Comparison of ENCODE assay signal across 21 cellular contexts in the genomic region with DNA sequence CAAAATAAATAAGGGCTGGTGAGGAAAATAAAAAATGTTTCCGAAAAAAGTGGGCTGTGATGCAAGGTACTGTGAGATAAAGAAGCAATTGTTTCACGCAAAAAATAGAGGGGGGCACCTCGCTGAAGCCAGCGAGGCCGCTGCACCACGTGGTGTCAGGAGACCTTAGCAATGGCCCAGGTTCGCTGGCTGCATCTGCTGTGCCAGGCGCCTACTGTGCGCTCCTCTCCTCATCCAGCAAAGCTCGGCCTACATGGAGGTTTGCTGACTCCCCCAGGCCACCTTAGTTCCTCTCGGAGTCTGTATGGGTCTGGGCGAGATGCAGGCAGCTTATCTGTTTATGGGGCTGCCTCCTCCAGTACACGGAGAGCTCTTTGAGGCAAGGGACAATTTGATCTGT.
A peak's percentile ranks its signal among the peaks of the same experiment; 100 is the strongest.
DNase-seq lines count a peak whose midpoint lies in the region; ATAC-seq and TF ChIP-seq lines count a peak whose summit lies in the region.
"Had no signal": no experiment of that assay in that cellular context is flagged by ENCODE, and none has a peak within 500 bp of the region (broad histone marks: within the 10 kb centered on the region; RNA-seq: fewer than 3 reads in every experiment).

No MANE protein-coding gene starts in this region.

- H3K36me3 ChIP-seq in testis (ENCODE audit: low read depth, missing control alignments): no peaks in the 10 kb centered on the region
- H3K36me3 ChIP-seq: BLaER1, HAP-1 had no signal

- no peak overlapping the region for H3K27ac ChIP-seq in testis
- H3K27ac ChIP-seq: 22Rv1, BLaER1, C4-2B had no signal

- peak; percentile 46; the same call in 1 of the 2 replicates for ATAC-seq in WTC11
- no peak for ATAC-seq in central memory CD8-positive, alpha-beta T cell (replicated peaks; ENCODE audit: extremely low read depth, poor library complexity, severe bottlenecking)
- ATAC-seq: GM23338 had no signal

- H3K4me3 Mint-ChIP-seq in activated CD4-positive, alpha-beta T cell treated with anti-CD3 and anti-CD28 coated beads, Interleukin-2, amount 10 ng/mL, durations not matched to agents 24 days and 14 days: no peak overlapping the region
- no peak overlapping the region for H3K4me3 Mint-ChIP-seq in WTC11
- H3K4me3 Mint-ChIP-seq in central memory CD8-positive, alpha-beta T cell: no peak overlapping the region
- no peak overlapping the region for H3K4me3 Mint-ChIP-seq in osteocyte (ENCODE audit: unreplicated experiment)
- H3K4me3 Mint-ChIP-seq: B cell; CD4-positive, alpha-beta T cell; CD8-positive, alpha-beta memory T cell; GM23338; HFFc6 had no signal

- intact Hi-C loops in activated CD4-positive, alpha-beta T cell treated with anti-CD3 and anti-CD28 coated beads, Interleukin-2, amount 10 ng/mL, durations not matched to agents 24 days and 14 days (cut with micrococcal nuclease): no loop called here
- intact Hi-C loops in testis (cut with DNase I; ENCODE audit: low total_unique reads): no loop called here

- TF ChIP-seq CTCF in WTC11 (IDR thresholded peaks at IDR 0.05) (no peak), testis (IDR thresholded peaks at IDR 0.05) (no peak), osteocyte (IDR thresholded peaks at IDR 0.05) (no peak)

- H3K9me3 Mint-ChIP-seq in activated CD4-positive, alpha-beta T cell treated with anti-CD3 and anti-CD28 coated beads, Interleukin-2, amount 10 ng/mL, durations not matched to agents 24 days and 14 days: peaks cover 4% of the 10 kb centered on the region
- no peaks in the 10 kb centered on the region for H3K9me3 Mint-ChIP-seq in WTC11
- no peaks in the 10 kb centered on the region for H3K9me3 Mint-ChIP-seq in central memory CD8-positive, alpha-beta T cell
- H3K9me3 Mint-ChIP-seq in osteocyte (ENCODE audit: unreplicated experiment): no peaks in the 10 kb centered on the region
- H3K9me3 Mint-ChIP-seq: CD4-positive, alpha-beta T cell; CD8-positive, alpha-beta memory T cell; GM23338; HFFc6 had no signal

- DNase-seq in activated CD4-positive, alpha-beta T cell treated with anti-CD3 and anti-CD28 coated beads, Interleukin-2, amount 10 ng/mL, durations not matched to agents 24 days and 14 days: no peak
- no peak for DNase-seq in activated CD4-positive, alpha-beta T cell treated with anti-CD3 and anti-CD28 coated beads for 4 hours
- DNase-seq in WTC11 (ENCODE audit: low spot score) (no peak), testis (peak; percentile 33), NCI-H446 (lab: John Stamatoyannopoulos, UW) (no peak), HuH-7 (ENCODE audit: low spot score) (no peak), osteocyte (ENCODE audit: extremely low spot score, unreplicated experiment) (no peak)
- DNase-seq in central memory CD8-positive, alpha-beta T cell (ENCODE audit: low spot score in 2 of 2): no peak
- DNase-seq: CD4-positive, alpha-beta T cell; CD8-positive, alpha-beta memory T cell; DMS 273 treated with DMSO at 0.1 percent for 48 hours; DMS79; EL; GDM1; HFFc6 had no signal

- peaks cover 33% of the 10 kb centered on the region for H3K4me1 Mint-ChIP-seq in activated CD4-positive, alpha-beta T cell treated with anti-CD3 and anti-CD28 coated beads, Interleukin-2, amount 10 ng/mL, durations not matched to agents 24 days and 14 days
- H3K4me1 Mint-ChIP-seq in WTC11 (no peaks in the 10 kb centered on the region), osteocyte (ENCODE audit: unreplicated experiment) (peaks cover 10% of the 10 kb centered on the region)
- H3K4me1 Mint-ChIP-seq in central memory CD8-positive, alpha-beta T cell: no peaks in the 10 kb centered on the region
- H3K4me1 Mint-ChIP-seq: GM23338 had no signal

- no peaks in the 10 kb centered on the region for H3K27me3 Mint-ChIP-seq in activated CD4-positive, alpha-beta T cell treated with anti-CD3 and anti-CD28 coated beads, Interleukin-2, amount 10 ng/mL, durations not matched to agents 24 days and 14 days
- no peaks in the 10 kb centered on the region for H3K27me3 Mint-ChIP-seq in WTC11 (ENCODE audit: low read depth)
- H3K27me3 Mint-ChIP-seq in central memory CD8-positive, alpha-beta T cell: no peaks in the 10 kb centered on the region
- H3K27me3 Mint-ChIP-seq in osteocyte (ENCODE audit: unreplicated experiment): no peaks in the 10 kb centered on the region
- H3K27me3 Mint-ChIP-seq: B cell; CD4-positive, alpha-beta T cell; CD8-positive, alpha-beta memory T cell had no signal

- POLR2A ChIA-PET in WTC11 (lab: Charles Lee): no interaction called here

- no peak for TF ChIP-seq POLR2A in testis (IDR thresholded peaks at IDR 0.05)

- H3K4me1 ChIP-seq in testis: no peaks in the 10 kb centered on the region

- H3K27me3 ChIP-seq in testis: no peaks in the 10 kb centered on the region
- H3K27me3 ChIP-seq: BLaER1 had no signal

- H3K9me3 ChIP-seq in testis: no peaks in the 10 kb centered on the region
- H3K9me3 ChIP-seq: HAP-1 had no signal

- H3K4me3 ChIP-seq in testis: peak overlapping the region; percentile 24 to 48
- H3K4me3 ChIP-seq: BLaER1, GM23338, HAP-1 had no signal

- peak overlapping the region; percentile 11 for H3K27ac Mint-ChIP-seq in activated CD4-positive, alpha-beta T cell treated with anti-CD3 and anti-CD28 coated beads, Interleukin-2, amount 10 ng/mL, durations not matched to agents 24 days and 14 days
- H3K27ac Mint-ChIP-seq in WTC11: no peak overlapping the region
- H3K27ac Mint-ChIP-seq in central memory CD8-positive, alpha-beta T cell (ENCODE audit: low read depth): peak overlapping the region; percentile 46
- H3K27ac Mint-ChIP-seq in osteocyte (ENCODE audit: unreplicated experiment): no peak overlapping the region
- H3K27ac Mint-ChIP-seq: CD4-positive, alpha-beta T cell; GM23338; HFFc6 had no signal

- H3K36me3 Mint-ChIP-seq in activated CD4-positive, alpha-beta T cell treated with anti-CD3 and anti-CD28 coated beads, Interleukin-2, amount 10 ng/mL, durations not matched to agents 24 days and 14 days (ENCODE audit: low read depth): no peaks in the 10 kb centered on the region
- H3K36me3 Mint-ChIP-seq in WTC11 (peaks cover 11% of the 10 kb centered on the region; the same call in 1 of the 2 replicates), osteocyte (ENCODE audit: unreplicated experiment) (peaks cover 1% of the 10 kb centered on the region)
- no peaks in the 10 kb centered on the region for H3K36me3 Mint-ChIP-seq in central memory CD8-positive, alpha-beta T cell (ENCODE audit: insufficient read depth)
- H3K36me3 Mint-ChIP-seq: CD8-positive, alpha-beta memory T cell had no signal

- 63 to 73% methylated on average over 13 of the region's 13 CpGs for WGBS in testis, 2 donors

- CTCF ChIA-PET in WTC11 (lab: Charles Lee): no interaction called here

TF ChIP-seq in WTC11, 78 proteins besides CTCF, POLR2A, EP300 and RAD21:
- TF ChIP-seq, protein P1, sequence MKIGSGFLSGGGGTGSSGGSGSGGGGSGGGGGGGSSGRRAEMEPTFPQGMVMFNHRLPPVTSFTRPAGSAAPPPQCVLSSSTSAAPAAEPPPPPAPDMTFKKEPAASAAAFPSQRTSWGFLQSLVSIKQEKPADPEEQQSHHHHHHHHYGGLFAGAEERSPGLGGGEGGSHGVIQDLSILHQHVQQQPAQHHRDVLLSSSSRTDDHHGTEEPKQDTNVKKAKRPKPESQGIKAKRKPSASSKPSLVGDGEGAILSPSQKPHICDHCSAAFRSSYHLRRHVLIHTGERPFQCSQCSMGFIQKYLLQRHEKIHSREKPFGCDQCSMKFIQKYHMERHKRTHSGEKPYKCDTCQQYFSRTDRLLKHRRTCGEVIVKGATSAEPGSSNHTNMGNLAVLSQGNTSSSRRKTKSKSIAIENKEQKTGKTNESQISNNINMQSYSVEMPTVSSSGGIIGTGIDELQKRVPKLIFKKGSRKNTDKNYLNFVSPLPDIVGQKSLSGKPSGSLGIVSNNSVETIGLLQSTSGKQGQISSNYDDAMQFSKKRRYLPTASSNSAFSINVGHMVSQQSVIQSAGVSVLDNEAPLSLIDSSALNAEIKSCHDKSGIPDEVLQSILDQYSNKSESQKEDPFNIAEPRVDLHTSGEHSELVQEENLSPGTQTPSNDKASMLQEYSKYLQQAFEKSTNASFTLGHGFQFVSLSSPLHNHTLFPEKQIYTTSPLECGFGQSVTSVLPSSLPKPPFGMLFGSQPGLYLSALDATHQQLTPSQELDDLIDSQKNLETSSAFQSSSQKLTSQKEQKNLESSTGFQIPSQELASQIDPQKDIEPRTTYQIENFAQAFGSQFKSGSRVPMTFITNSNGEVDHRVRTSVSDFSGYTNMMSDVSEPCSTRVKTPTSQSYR (CRISPR knock-in tag; IDR thresholded peaks at IDR 0.05): no peak
- TF ChIP-seq NR1H2 (CRISPR knock-in tag; IDR thresholded peaks at IDR 0.05) (no peak), HMGA2 (CRISPR knock-in tag; IDR thresholded peaks at IDR 0.05) (no peak), JAZF1 (CRISPR knock-in tag; IDR thresholded peaks at IDR 0.05) (no peak)

Comparison
In these comparisons a context has a peak if more than half of its experiments do, and no peak if none do; other contexts are left out.
1. H3K27ac Mint-ChIP-seq: peak in activated CD4-positive, alpha-beta T cell treated with anti-CD3 and anti-CD28 coated beads, Interleukin-2, amount 10 ng/mL, durations not matched to agents 24 days and 14 days (single experiment) and central memory CD8-positive, alpha-beta T cell (single experiment); none in WTC11 (single experiment) and osteocyte (single experiment).